ENCODE assay signal across 1 cellular context in the genomic region with DNA sequence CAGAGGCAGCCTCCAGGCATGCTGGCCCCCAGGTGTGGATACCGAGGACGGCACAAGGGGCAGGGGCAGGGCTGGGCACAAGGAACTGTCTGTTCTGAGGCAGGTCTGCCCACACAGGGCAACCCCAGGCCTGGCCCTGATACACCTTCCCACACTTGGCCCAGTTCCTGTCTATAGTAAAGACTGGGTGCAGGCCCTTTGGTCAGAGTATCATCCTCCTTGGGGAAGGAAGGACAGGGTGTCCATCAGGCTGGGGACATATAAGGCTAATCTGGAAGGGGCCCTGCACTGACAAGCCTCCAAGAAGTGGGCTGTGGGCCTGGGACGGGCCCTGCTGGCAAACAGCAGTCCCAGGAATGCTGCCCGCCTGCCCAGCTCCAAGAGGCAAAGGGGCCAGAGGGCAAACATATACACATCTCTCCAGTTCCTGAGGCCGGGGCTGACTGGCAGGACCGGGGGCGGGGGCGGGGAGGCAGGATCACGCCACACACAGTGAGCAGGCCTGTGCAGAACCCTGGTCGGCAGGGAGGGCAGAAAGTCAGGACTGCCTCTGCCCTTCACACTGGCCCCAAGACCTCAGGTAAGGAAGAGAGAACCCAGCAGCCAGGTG.
TF ChIP-seq lines count a peak whose summit lies in the region.

No MANE protein-coding gene starts in this region.

TF ChIP-seq in HepG2, 621 proteins besides CTCF, POLR2A, EP300 and RAD21:
- TF ChIP-seq ZNF207 (IDR thresholded peaks at IDR 0.05; ENCODE audit: borderline replicate concordance) (no peak), HNRNPL (IDR thresholded peaks at IDR 0.05; ENCODE audit: low read depth, low read length) (peak; percentile 69; the same call in 1 of the 2 replicates)
- TF ChIP-seq, protein P1, sequence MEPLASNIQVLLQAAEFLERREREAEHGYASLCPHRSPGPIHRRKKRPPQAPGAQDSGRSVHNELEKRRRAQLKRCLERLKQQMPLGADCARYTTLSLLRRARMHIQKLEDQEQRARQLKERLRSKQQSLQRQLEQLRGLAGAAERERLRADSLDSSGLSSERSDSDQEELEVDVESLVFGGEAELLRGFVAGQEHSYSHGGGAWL (CRISPR knock-in tag; IDR thresholded peaks at IDR 0.05), result 0 out of 2 replicates have a peak, but pooled peaks have one; percentile 25
